In genomic region chr6:33700391-33701050, GRCh38 we compare ENCODE assay signal across 8 cellular contexts. TPM values are rescaled to one million over a fixed set of nuclear protein-coding genes. Genes with fewer than 3 reads are reported as not detected.
DNase-seq lines count a peak whose midpoint lies in the region; ATAC-seq and TF ChIP-seq lines count a peak whose summit lies in the region.

No MANE protein-coding gene starts in this region.

- ATAC-seq in HG02678 (IDR thresholded peaks at IDR 0.05; ENCODE audit: unreplicated experiment) = peak; percentile 49

- H3K27ac ChIP-seq in esophagus squamous epithelium (peak overlapping the region; percentile 35 to 74 (median 56)), tibial nerve (peak overlapping the region in 3 of 4 donors; percentile 19 to 68 (median 37))

- peak in 5 of 6 experiments; percentile 67 to 88 (median 76) for TF ChIP-seq CTCF in esophagus squamous epithelium (IDR thresholded peaks at IDR 0.05)
- peak; percentile 64 to 81 (median 67) for TF ChIP-seq CTCF in tibial nerve (IDR thresholded peaks at IDR 0.05)

- DNase-seq in EL (peak; percentile 72), NCI-H82 (lab: John Stamatoyannopoulos, UW) (peak; percentile 89), esophagus squamous epithelium (lab: John Stamatoyannopoulos, UW) (no peak), nucleus accumbens (lab: John Stamatoyannopoulos, UW) (peak in 32 of 56 donors; percentile 4 to 63 (median 19)), tibial nerve (ENCODE audit: low spot score in 2 of 2) (peak in 1 of 2 donors; percentile 48), NCI-H2029 (lab: John Stamatoyannopoulos, UW) (no peak)
- peak; percentile 84 for DNase-seq in activated CD8-positive, alpha-beta memory T cell treated with anti-CD3 and anti-CD28 coated beads, Interleukin-2, amount 50 U/mL, for 48 hours

- no peaks in the 10 kb centered on the region for H3K27me3 ChIP-seq in esophagus squamous epithelium
- H3K27me3 ChIP-seq in tibial nerve = no peaks in the 10 kb centered on the region

- TF ChIP-seq EP300 in tibial nerve (IDR thresholded peaks at IDR 0.05) = no peak

- peaks cover 20 to 56% (median 48%) of the 10 kb centered on the region in 3 donors for H3K4me1 ChIP-seq in esophagus squamous epithelium
- peaks cover 0 to 69% (median 32%) of the 10 kb centered on the region in 4 donors for H3K4me1 ChIP-seq in tibial nerve

- WGBS in esophagus squamous epithelium, 2 donors = 35 to 47% methylated on average over 7 to 10 of the region's 10 CpGs
- WGBS in tibial nerve, 2 donors = 43 to 56% methylated on average over 10 of the region's 10 CpGs

- intact Hi-C loops in esophagus squamous epithelium (cut with DNase I) = loop anchor here (5.0 kb wide), 1 partner anchor 113 kb away; no protein-coding TSS in a partner anchor

- no peaks in the 10 kb centered on the region for H3K9me3 ChIP-seq in esophagus squamous epithelium
- H3K9me3 ChIP-seq in tibial nerve = no peaks in the 10 kb centered on the region

- H3K4me3 ChIP-seq in esophagus squamous epithelium (no peak overlapping the region), tibial nerve (no peak overlapping the region)

- TF ChIP-seq POLR2A in esophagus squamous epithelium (IDR thresholded peaks at IDR 0.05) (no peak), tibial nerve (IDR thresholded peaks at IDR 0.05) (no peak)

- peaks cover 0 to 34% (median 3%) of the 10 kb centered on the region in 3 donors for H3K36me3 ChIP-seq in esophagus squamous epithelium
- peaks cover 0 to 34% (median 6%) of the 10 kb centered on the region in 3 donors for H3K36me3 ChIP-seq in tibial nerve

RNA-seq across cellular contexts. Expression of gene UQCC2, which starts 11.0 kb away (rescaled TPM):
- total RNA-seq in esophagus squamous epithelium (10 to 100 TPM in 3 of 4 donors, 1 to 10 TPM in 1; 7.8 to 36.8 (median 13.7) TPM), tibial nerve (10 to 100 TPM; 14.5 to 29.7 (median 23.4) TPM)

RNA-seq across cellular contexts. Expression of gene IP6K3, which starts 46.2 kb away (rescaled TPM):
- 1 to 10 TPM in 2 of 4 donors, under 1 TPM in 1, not detected in 1; 0.75 to 5.5 (median 1.7) TPM for total RNA-seq in esophagus squamous epithelium
- 1 to 10 TPM in 3 of 4 donors, under 1 TPM in 1; 0.39 to 3.0 (median 1.7) TPM for total RNA-seq in tibial nerve

Comparison
In these comparisons a context has a peak if more than half of its experiments do, and no peak if none do; other contexts are left out.
1. DNase-seq: peak in EL (single experiment), NCI-H82 (single experiment), activated CD8-positive, alpha-beta memory T cell treated with anti-CD3 and anti-CD28 coated beads, Interleukin-2, amount 50 U/mL, for 48 hours (single experiment) and nucleus accumbens (32 of 56); none in esophagus squamous epithelium (single experiment) and NCI-H2029 (single experiment).